Comparison of ENCODE assay signal across 11 cellular contexts in genomic region chr14:23569443-23570151, GRCh38. TPM values are rescaled to one million over a fixed set of nuclear protein-coding genes. Genes with fewer than 3 reads are reported as not detected.
A peak's percentile ranks its signal among the peaks of the same experiment; 100 is the strongest.
DNase-seq lines count a peak whose midpoint lies in the region; ATAC-seq and TF ChIP-seq lines count a peak whose summit lies in the region.
"Had no signal": no experiment of that assay in that cellular context is flagged by ENCODE, and none has a peak within 500 bp of the region (broad histone marks: within the 10 kb centered on the region; RNA-seq: fewer than 3 reads in every experiment).

No MANE protein-coding gene starts in this region.

- no peaks in the 10 kb centered on the region for H3K36me3 ChIP-seq in sigmoid colon

- H3K36me3 Mint-ChIP-seq in activated CD4-positive, alpha-beta memory T cell treated with anti-CD3 and anti-CD28 coated beads for 36 hours = peaks cover 9% of the 10 kb centered on the region
- peaks cover 24% of the 10 kb centered on the region for H3K36me3 Mint-ChIP-seq in activated CD4-positive, alpha-beta memory T cell treated with anti-CD3 and anti-CD28 coated beads, Interleukin-2, amount 10 ng/mL, durations not matched to agents 7 days and 5 days (ENCODE audit: low read depth)
- H3K36me3 Mint-ChIP-seq in stimulated activated naive B cell treated with anti-CD40 and anti-IgM and Interleukin-4, amounts not matched to agents 10 μg/mL and 1 μg/mL and 100 μg/mL, for 72 hours = peaks cover 10 to 11% of the 10 kb centered on the region in 2 donors

- no peak for TF ChIP-seq EP300 in sigmoid colon (IDR thresholded peaks at IDR 0.05)

- DNase-seq in activated CD4-positive, alpha-beta memory T cell treated with anti-CD3 and anti-CD28 coated beads for 36 hours = peak; percentile 19
- no peak for DNase-seq in activated CD4-positive, alpha-beta memory T cell treated with anti-CD3 and anti-CD28 coated beads, Interleukin-2, amount 10 ng/mL, durations not matched to agents 7 days and 5 days
- DNase-seq in NCI-H2227 treated with DMSO at 0.1 percent for 48 hours (lab: John Stamatoyannopoulos, UW) (peak; percentile 34), dorsolateral prefrontal cortex (peak in 9 of 10 donors; percentile 48 to 89 (median 77)), sigmoid colon (peak; percentile 32), RPMI8226 (no peak), GDM1 (lab: John Stamatoyannopoulos, UW) (no peak)
- DNase-seq in stimulated activated naive B cell treated with anti-CD40 and anti-IgM and Interleukin-4, amounts not matched to agents 10 μg/mL and 1 μg/mL and 100 μg/mL, for 72 hours = no peak

- H3K4me1 Mint-ChIP-seq in activated CD4-positive, alpha-beta memory T cell treated with anti-CD3 and anti-CD28 coated beads for 36 hours (ENCODE audit: low read depth) = peaks cover 25% of the 10 kb centered on the region
- H3K4me1 Mint-ChIP-seq in activated CD4-positive, alpha-beta memory T cell treated with anti-CD3 and anti-CD28 coated beads, Interleukin-2, amount 10 ng/mL, durations not matched to agents 7 days and 5 days = peaks cover 52% of the 10 kb centered on the region
- H3K4me1 Mint-ChIP-seq in stimulated activated naive B cell treated with anti-CD40 and anti-IgM and Interleukin-4, amounts not matched to agents 10 μg/mL and 1 μg/mL and 100 μg/mL, for 72 hours = peaks cover 29 to 33% of the 10 kb centered on the region in 2 donors

- POLR2A ChIA-PET in activated CD4-positive, alpha-beta memory T cell treated with anti-CD3 and anti-CD28 coated beads for 36 hours (lab: Charles Lee) = no interaction called here
- POLR2A ChIA-PET in activated CD4-positive, alpha-beta memory T cell treated with anti-CD3 and anti-CD28 coated beads, Interleukin-2, amount 10 ng/mL, durations not matched to agents 7 days and 5 days (lab: Charles Lee) = no interaction called here

- no peaks in the 10 kb centered on the region for H3K9me3 ChIP-seq in sigmoid colon

- WGBS in sigmoid colon, 2 donors = 78% methylated on average over 7 of the region's 7 CpGs

- H3K27me3 Mint-ChIP-seq in activated CD4-positive, alpha-beta memory T cell treated with anti-CD3 and anti-CD28 coated beads for 36 hours = no peaks in the 10 kb centered on the region
- no peaks in the 10 kb centered on the region for H3K27me3 Mint-ChIP-seq in activated CD4-positive, alpha-beta memory T cell treated with anti-CD3 and anti-CD28 coated beads, Interleukin-2, amount 10 ng/mL, durations not matched to agents 7 days and 5 days
- peaks cover 25 to 31% of the 10 kb centered on the region in 2 donors for H3K27me3 Mint-ChIP-seq in stimulated activated naive B cell treated with anti-CD40 and anti-IgM and Interleukin-4, amounts not matched to agents 10 μg/mL and 1 μg/mL and 100 μg/mL, for 72 hours

- H3K4me1 ChIP-seq in sigmoid colon = peaks cover 0 to 19% (median 10%) of the 10 kb centered on the region in 4 donors

- no peak for TF ChIP-seq POLR2A in sigmoid colon (IDR thresholded peaks at IDR 0.05)

- no peaks in the 10 kb centered on the region for H3K9me3 Mint-ChIP-seq in activated CD4-positive, alpha-beta memory T cell treated with anti-CD3 and anti-CD28 coated beads for 36 hours
- H3K9me3 Mint-ChIP-seq in activated CD4-positive, alpha-beta memory T cell treated with anti-CD3 and anti-CD28 coated beads, Interleukin-2, amount 10 ng/mL, durations not matched to agents 7 days and 5 days = no peaks in the 10 kb centered on the region
- H3K9me3 Mint-ChIP-seq in stimulated activated naive B cell treated with anti-CD40 and anti-IgM and Interleukin-4, amounts not matched to agents 10 μg/mL and 1 μg/mL and 100 μg/mL, for 72 hours = no peaks in the 10 kb centered on the region
- H3K9me3 Mint-ChIP-seq: T-helper 1 cell treated with Interleukin-12 subunit alpha and Interleukin-12 subunit beta and Interleukin-4 antibody, amounts not matched to agents 30 μg/mL and 1 μg/mL, for 36 hours had no signal

- H3K4me3 ChIP-seq in dorsolateral prefrontal cortex (peak overlapping the region in 2 of 59 donors; percentile 6), sigmoid colon (no peak overlapping the region)

- no peak for ATAC-seq in stimulated activated naive B cell treated with anti-CD40 and anti-IgM and Interleukin-4, amounts not matched to agents 10 μg/mL and 1 μg/mL and 100 μg/mL, for 72 hours (replicated peaks)

- TF ChIP-seq CTCF in dorsolateral prefrontal cortex (IDR thresholded peaks at IDR 0.05 in 54 of 56, conservative IDR thresholded peaks at IDR 0.05 in 2 of 56; ENCODE audit: low read depth in 1 of 56, partially characterized antibody in 56 of 56) = no peak
- TF ChIP-seq CTCF in sigmoid colon (IDR thresholded peaks at IDR 0.05) = no peak

- no peak overlapping the region for H3K27ac Mint-ChIP-seq in activated CD4-positive, alpha-beta memory T cell treated with anti-CD3 and anti-CD28 coated beads for 36 hours
- no peak overlapping the region for H3K27ac Mint-ChIP-seq in activated CD4-positive, alpha-beta memory T cell treated with anti-CD3 and anti-CD28 coated beads, Interleukin-2, amount 10 ng/mL, durations not matched to agents 7 days and 5 days
- no peak overlapping the region for H3K27ac Mint-ChIP-seq in stimulated activated naive B cell treated with anti-CD40 and anti-IgM and Interleukin-4, amounts not matched to agents 10 μg/mL and 1 μg/mL and 100 μg/mL, for 72 hours
- H3K27ac Mint-ChIP-seq: T-helper 1 cell treated with Interleukin-12 subunit alpha and Interleukin-12 subunit beta and Interleukin-4 antibody, amounts not matched to agents 30 μg/mL and 1 μg/mL, for 36 hours had no signal

- H3K27ac ChIP-seq in dorsolateral prefrontal cortex = peak overlapping the region in 52 of 59 donors; percentile 13 to 94 (median 78)
- no peak overlapping the region for H3K27ac ChIP-seq in sigmoid colon

- no peak overlapping the region for H3K4me3 Mint-ChIP-seq in activated CD4-positive, alpha-beta memory T cell treated with anti-CD3 and anti-CD28 coated beads for 36 hours
- H3K4me3 Mint-ChIP-seq in activated CD4-positive, alpha-beta memory T cell treated with anti-CD3 and anti-CD28 coated beads, Interleukin-2, amount 10 ng/mL, durations not matched to agents 7 days and 5 days = no peak overlapping the region
- H3K4me3 Mint-ChIP-seq in stimulated activated naive B cell treated with anti-CD40 and anti-IgM and Interleukin-4, amounts not matched to agents 10 μg/mL and 1 μg/mL and 100 μg/mL, for 72 hours = no peak overlapping the region

- intact Hi-C loops in activated CD4-positive, alpha-beta memory T cell treated with anti-CD3 and anti-CD28 coated beads for 36 hours (cut with micrococcal nuclease) = no loop called here
- intact Hi-C loops in dorsolateral prefrontal cortex (cut with DNase I) = no loop called here
- intact Hi-C loops in sigmoid colon (cut with DNase I) = no loop called here

- H3K27me3 ChIP-seq in dorsolateral prefrontal cortex (no peaks in the 10 kb centered on the region), sigmoid colon (peaks cover 0 to 38% (median 14%) of the 10 kb centered on the region in 3 donors)

- CTCF ChIA-PET in activated CD4-positive, alpha-beta memory T cell treated with anti-CD3 and anti-CD28 coated beads for 36 hours (lab: Charles Lee) = interaction anchor here (1.2 to 3.3 kb wide), 6 partner anchors 10 to 176 kb away, joined by 3 to 29 read pairs (median 6); no protein-coding TSS in a partner anchor
- CTCF ChIA-PET in activated CD4-positive, alpha-beta memory T cell treated with anti-CD3 and anti-CD28 coated beads, Interleukin-2, amount 10 ng/mL, durations not matched to agents 7 days and 5 days (lab: Charles Lee) = interaction anchor here (1.4 to 3.7 kb wide), 2 partner anchors 10 to 19 kb away, joined by 5 to 18 read pairs; no protein-coding TSS in a partner anchor

RNA-seq across cellular contexts. Expression of gene AP1G2, which starts 2.0 kb away (rescaled TPM):
- total RNA-seq in activated CD4-positive, alpha-beta memory T cell treated with anti-CD3 and anti-CD28 coated beads for 36 hours = 100 to 1,000 TPM; 182 to 190 TPM
- 100 to 1,000 TPM; 263 to 275 TPM for total RNA-seq in activated CD4-positive, alpha-beta memory T cell treated with anti-CD3 and anti-CD28 coated beads, Interleukin-2, amount 10 ng/mL, durations not matched to agents 7 days and 5 days
- total RNA-seq in dorsolateral prefrontal cortex (100 to 1,000 TPM in 99 of 120 experiments, 10 to 100 TPM in 21; 48.8 to 291 (median 147) TPM), sigmoid colon (10 to 100 TPM; 16.4 to 37.1 (median 26.3) TPM)
- polyA plus RNA-seq in sigmoid colon = 100 to 1,000 TPM in 1 of 3 donors, 10 to 100 TPM in 2; 33.0 to 124 (median 41.6) TPM

RNA-seq across cellular contexts. Expression of gene JPH4, which starts 9.0 kb away (rescaled TPM):
- under 1 TPM in 1 of 2 experiments, not detected in 1; 0.12 TPM for total RNA-seq in activated CD4-positive, alpha-beta memory T cell treated with anti-CD3 and anti-CD28 coated beads for 36 hours
- not detected for total RNA-seq in activated CD4-positive, alpha-beta memory T cell treated with anti-CD3 and anti-CD28 coated beads, Interleukin-2, amount 10 ng/mL, durations not matched to agents 7 days and 5 days
- total RNA-seq in dorsolateral prefrontal cortex (100 to 1,000 TPM in 119 of 120 experiments, 10 to 100 TPM in 1; 61.3 to 302 (median 213) TPM), sigmoid colon (1 to 10 TPM in 3 of 4 donors, under 1 TPM in 1; 0.82 to 3.0 (median 2.1) TPM)
- polyA plus RNA-seq in sigmoid colon = 1 to 10 TPM in 1 of 3 donors, under 1 TPM in 1, not detected in 1; 0.60 to 1.5 TPM
- total RNA-seq: CD4-positive, CD25-positive, alpha-beta regulatory T cell had no signal

RNA-seq across cellular contexts. Expression of gene THTPA, which starts 13.5 kb away (rescaled TPM):
- 1 to 10 TPM; 7.7 to 8.2 TPM for total RNA-seq in activated CD4-positive, alpha-beta memory T cell treated with anti-CD3 and anti-CD28 coated beads for 36 hours
- 10 to 100 TPM; 11.6 to 11.8 TPM for total RNA-seq in activated CD4-positive, alpha-beta memory T cell treated with anti-CD3 and anti-CD28 coated beads, Interleukin-2, amount 10 ng/mL, durations not matched to agents 7 days and 5 days
- total RNA-seq in dorsolateral prefrontal cortex (10 to 100 TPM; 20.2 to 54.1 (median 34.9) TPM), sigmoid colon (10 to 100 TPM in 3 of 4 donors, 1 to 10 TPM in 1; 8.9 to 30.6 (median 19.4) TPM)
- polyA plus RNA-seq in sigmoid colon = 10 to 100 TPM; 19.2 to 35.4 (median 22.0) TPM

RNA-seq across cellular contexts. Expression of gene ZFHX2, which starts 18.0 kb away (rescaled TPM):
- 1 to 10 TPM; 1.2 to 1.4 TPM for total RNA-seq in activated CD4-positive, alpha-beta memory T cell treated with anti-CD3 and anti-CD28 coated beads for 36 hours
- 1 to 10 TPM; 1.5 to 1.8 TPM for total RNA-seq in activated CD4-positive, alpha-beta memory T cell treated with anti-CD3 and anti-CD28 coated beads, Interleukin-2, amount 10 ng/mL, durations not matched to agents 7 days and 5 days
- total RNA-seq in dorsolateral prefrontal cortex (10 to 100 TPM; 11.8 to 39.5 (median 21.5) TPM), sigmoid colon (1 to 10 TPM in 2 of 4 donors, under 1 TPM in 2; 0.33 to 1.9 (median 0.98) TPM)
- under 1 TPM in 2 of 3 donors, not detected in 1; under 0.01 to 0.57 TPM for polyA plus RNA-seq in sigmoid colon
- total RNA-seq: skeletal muscle tissue had no signal
- polyA plus RNA-seq: CD4-positive, CD25-positive, alpha-beta regulatory T cell had no signal

Comparison
In these comparisons a context has a peak if more than half of its experiments do, and no peak if none do; other contexts are left out.
1. DNase-seq: peak in activated CD4-positive, alpha-beta memory T cell treated with anti-CD3 and anti-CD28 coated beads for 36 hours (single experiment), NCI-H2227 treated with DMSO at 0.1 percent for 48 hours (single experiment), dorsolateral prefrontal cortex (9 of 10) and sigmoid colon (single experiment); none in activated CD4-positive, alpha-beta memory T cell treated with anti-CD3 and anti-CD28 coated beads, Interleukin-2, amount 10 ng/mL, durations not matched to agents 7 days and 5 days (single experiment), stimulated activated naive B cell treated with anti-CD40 and anti-IgM and Interleukin-4, amounts not matched to agents 10 μg/mL and 1 μg/mL and 100 μg/mL, for 72 hours (single experiment), RPMI8226 (single experiment) and GDM1 (single experiment).
2. H3K27ac ChIP-seq: peak in dorsolateral prefrontal cortex (52 of 59); none in sigmoid colon (0 of 4).
3. RNA of gene JPH4, which starts 9.0 kb away (total RNA-seq): 61.3 to 302 TPM in dorsolateral prefrontal cortex; 0.82 to 3.0 TPM in sigmoid colon, 0.12 TPM in activated CD4-positive, alpha-beta memory T cell treated with anti-CD3 and anti-CD28 coated beads for 36 hours and not detected in activated CD4-positive, alpha-beta memory T cell treated with anti-CD3 and anti-CD28 coated beads, Interleukin-2, amount 10 ng/mL, durations not matched to agents 7 days and 5 days; every median in the first group is over 10 times any median in the second.